Comparison of ENCODE assay signal across 1 cellular context in genomic region chr4:83858121-83858520, GRCh38.
TF ChIP-seq lines count a peak whose summit lies in the region.

No MANE protein-coding gene starts in this region.

TF ChIP-seq in IMR-90, 13 proteins besides CTCF, POLR2A, EP300 and RAD21 (continued from another document):
- TF ChIP-seq MXI1 (IDR thresholded peaks at IDR 0.05; ENCODE audit: borderline replicate concordance, low read depth, low read length) (no peak), ELK1 (IDR thresholded peaks at IDR 0.05; ENCODE audit: borderline replicate concordance, low read depth, low read length) (no peak)
